Comparison of ENCODE assay signal across 8 cellular contexts in genomic region chr19:37719927-37720265, GRCh38. TPM values are rescaled to one million over a fixed set of nuclear protein-coding genes. Genes with fewer than 3 reads are reported as not detected.
DNase-seq lines count a peak whose midpoint lies in the region; TF ChIP-seq lines count a peak whose summit lies in the region.

No MANE protein-coding gene starts in this region.

- no peaks in the 10 kb centered on the region for H3K9me2 ChIP-seq in PC-9 (ENCODE audit: insufficient read depth)

- no peaks in the 10 kb centered on the region for H3K27me3 Mint-ChIP-seq in Caco-2 (ENCODE audit: insufficient read depth, unreplicated experiment)
- no peaks in the 10 kb centered on the region for H3K27me3 Mint-ChIP-seq in progenitor cell of endocrine pancreas

- H3K36me3 Mint-ChIP-seq in Caco-2 (ENCODE audit: insufficient read depth, unreplicated experiment) (peaks cover 32% of the 10 kb centered on the region), progenitor cell of endocrine pancreas (ENCODE audit: insufficient read depth) (peaks cover 2% of the 10 kb centered on the region)

- H3K9me3 ChIP-seq in Caco-2 = no peaks in the 10 kb centered on the region
- H3K9me3 ChIP-seq in PC-9 (ENCODE audit: insufficient read depth, low read depth) = peaks cover 22% of the 10 kb centered on the region

- 0 out of 2 replicates have a peak, but pooled peaks cover 4% of the 10 kb centered on the region for H3F3A ChIP-seq in PC-9 (ENCODE audit: insufficient read depth, low read depth)

- H3K4me1 ChIP-seq in Caco-2 (0 out of 2 replicates have a peak, but pooled peaks cover 3% of the 10 kb centered on the region), PC-9 (replicated peaks; ENCODE audit: insufficient read depth) (peaks cover 11% of the 10 kb centered on the region; the same call in 1 of the 2 replicates)

- intact Hi-C loops in Caco-2 (cut with micrococcal nuclease; ENCODE audit: unreplicated experiment) (loop anchor here (1.0 to 2.0 kb wide), 3 partner anchors 59 to 125 kb away; partner anchors contain the start of genes ZFP30, ZNF540, ZNF571 and ZNF573), PC-9 (cut with micrococcal nuclease; ENCODE audit: unreplicated experiment) (loop anchor here (2.0 kb wide), 1 partner anchor 59 kb away; the partner anchor contains the start of gene ZNF573)

- H3K4me2 ChIP-seq in PC-9 = peak overlapping the region; percentile 92

- H3K4me1 Mint-ChIP-seq in Caco-2 (ENCODE audit: low read depth, unreplicated experiment) = peaks cover 12% of the 10 kb centered on the region
- peaks cover 28% of the 10 kb centered on the region for H3K4me1 Mint-ChIP-seq in progenitor cell of endocrine pancreas (ENCODE audit: low read depth)

- BruUV-seq in Caco-2 (replicated peaks; lab: Mats Ljungman, UMichigan) (no TSS peak), PC-9 (replicated peaks; lab: Mats Ljungman, UMichigan) (no TSS peak)

- peak overlapping the region; percentile 96 for H3K4me3 Mint-ChIP-seq in Caco-2 (ENCODE audit: unreplicated experiment)
- H3K4me3 Mint-ChIP-seq in progenitor cell of endocrine pancreas (ENCODE audit: low read depth) = peak overlapping the region; percentile 94

- no peak for TF ChIP-seq CTCF in Caco-2 (IDR thresholded peaks at IDR 0.05; ENCODE audit: insufficient read depth in 1 of 2, low read depth in 1 of 2, low read length in 1 of 2, severe bottlenecking in 1 of 2, unreplicated experiment in 1 of 2)
- peak; percentile 34 for TF ChIP-seq CTCF in PC-9 (conservative IDR thresholded peaks at IDR 0.05)
- no peak for TF ChIP-seq CTCF in epithelial cell of esophagus (IDR thresholded peaks at IDR 0.05; ENCODE audit: insufficient read depth, low read depth, low read length, missing control alignments)
- TF ChIP-seq CTCF in progenitor cell of endocrine pancreas (IDR thresholded peaks at IDR 0.05; ENCODE audit: unreplicated experiment) = no peak

- H3K27ac Mint-ChIP-seq in Caco-2 (ENCODE audit: unreplicated experiment) = peak overlapping the region; percentile 91
- peak overlapping the region; percentile 99 for H3K27ac Mint-ChIP-seq in progenitor cell of endocrine pancreas

- H3K4me3 ChIP-seq in Caco-2 (ENCODE audit: low read depth, low read length) (peak overlapping the region; percentile 60), PC-9 (peak overlapping the region; percentile 60; the same call in 1 of the 2 replicates), epithelial cell of esophagus (ENCODE audit: low read length) (peak overlapping the region; percentile 85)

- POLR2A ChIA-PET in Caco-2 (lab: Charles Lee) = interaction anchor here (0.6 to 1.8 kb wide), 4 partner anchors 15 to 125 kb away, joined by 3 to 6 read pairs (median 5); partner anchors contain the start of genes ZNF540, ZNF571 and ZNF573
- POLR2A ChIA-PET in PC-9 (lab: Charles Lee; ENCODE audit: unreplicated experiment) = interaction anchor here (0.6 to 1.0 kb wide), 3 partner anchors 125 to 1605 kb away, joined by 3 to 8 read pairs (median 5); partner anchors contain the start of genes POLR2I, ZNF527, ZNF540 and ZNF571

- no peak overlapping the region for H3K27ac ChIP-seq in PC-9

- peaks cover 14% of the 10 kb centered on the region for H3K79me2 ChIP-seq in PC-9 (ENCODE audit: low read depth)

- no peaks in the 10 kb centered on the region for H4K20me1 ChIP-seq in PC-9 (ENCODE audit: insufficient read depth)

- CTCF ChIA-PET in Caco-2 (lab: Charles Lee) (interaction anchor here (0.6 to 1.4 kb wide), 4 partner anchors 16 to 182 kb away, joined by 3 to 5 read pairs (median 4); partner anchors contain the start of genes ZNF540, ZNF571 and ZNF573), PC-9 (lab: Charles Lee) (interaction anchor here (0.5 to 0.6 kb wide), 2 partner anchors 345 to 598 kb away, joined by 5 to 10 read pairs; no protein-coding TSS in a partner anchor)

- peak overlapping the region; percentile 98 for H2AFZ ChIP-seq in PC-9

- H3K36me3 ChIP-seq in Caco-2 (ENCODE audit: control insufficient read depth, insufficient read depth, low read length) (no peaks in the 10 kb centered on the region), PC-9 (ENCODE audit: low read depth) (peaks cover under 1% of the 10 kb centered on the region; the same call in 1 of the 2 replicates)

- H3K27me3 ChIP-seq in Caco-2 (replicated peaks; ENCODE audit: control insufficient read depth, insufficient read depth, low read length) = no peaks in the 10 kb centered on the region
- no peaks in the 10 kb centered on the region for H3K27me3 ChIP-seq in PC-9 (ENCODE audit: insufficient read depth, low read depth)

- H3K9me3 Mint-ChIP-seq in Caco-2 (ENCODE audit: unreplicated experiment) (no peaks in the 10 kb centered on the region), progenitor cell of endocrine pancreas (ENCODE audit: low read depth) (no peaks in the 10 kb centered on the region)

- DNase-seq in Caco-2 (no peak), PC-9 (no peak), epithelial cell of esophagus (ENCODE audit: low read depth) (no peak), progenitor cell of endocrine pancreas (ENCODE audit: low spot score, unreplicated experiment) (no peak), kidney glomerular epithelial cell (lab: John Stamatoyannopoulos, UW) (no peak), DMS153 treated with DMSO at 0.1 percent for 48 hours (lab: John Stamatoyannopoulos, UW; ENCODE audit: unreplicated experiment) (no peak)
- DNase-seq in activated CD8-positive, alpha-beta memory T cell treated with anti-CD3 and anti-CD28 coated beads for 24 hours = no peak
- no peak for DNase-seq in activated CD4-positive, alpha-beta T cell treated with anti-CD3 and anti-CD28 coated beads for 48 hours

RNA-seq across cellular contexts. Expression of gene ZNF607, which starts 0.3 kb away (rescaled TPM):
- total RNA-seq in Caco-2 (2022) = 14.5 and 15.4 TPM in 2 replicates
- total RNA-seq in PC-9 (2021) = 10.6 and 12.5 TPM in 2 replicates
- total RNA-seq in progenitor cell of endocrine pancreas = 22.7 and 28.9 TPM in 2 replicates

RNA-seq across cellular contexts. Expression of gene ZNF573, which starts 59.5 kb away (rescaled TPM):
- total RNA-seq in Caco-2 (2022) = 6.9 and 9.1 TPM in 2 replicates
- total RNA-seq in PC-9 (2021) = 5.5 and 7.9 TPM in 2 replicates
- total RNA-seq in progenitor cell of endocrine pancreas = 12.7 and 17.1 TPM in 2 replicates
